16 cellular contexts compared by ENCODE assay signal in the genomic region with DNA sequence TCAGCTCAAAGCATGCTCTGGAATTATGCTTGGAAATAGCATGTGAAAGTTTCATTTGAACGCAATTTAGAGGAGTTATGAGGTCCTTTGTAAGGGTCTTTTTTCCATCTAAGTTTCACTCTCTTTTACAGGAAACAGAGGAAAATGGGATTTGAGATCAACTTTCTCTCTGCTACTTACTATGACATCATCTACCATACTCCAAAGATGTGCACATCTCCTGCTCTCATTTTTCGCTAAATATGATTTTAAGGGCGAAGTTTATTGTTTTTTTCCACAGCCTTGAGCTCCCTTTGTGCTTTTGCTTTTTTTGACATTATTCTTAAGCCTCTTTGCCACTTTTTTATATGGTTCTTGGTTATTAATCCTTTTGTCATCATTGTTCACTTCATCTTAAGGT.
A peak's percentile ranks its signal among the peaks of the same experiment; 100 is the strongest.
DNase-seq lines count a peak whose midpoint lies in the region; ATAC-seq and TF ChIP-seq lines count a peak whose summit lies in the region.
"Had no signal": no experiment of that assay in that cellular context is flagged by ENCODE, and none has a peak within 500 bp of the region (broad histone marks: within the 10 kb centered on the region; RNA-seq: fewer than 3 reads in every experiment).

No MANE protein-coding gene starts in this region.

- H2AFZ ChIP-seq in SK-N-SH (ENCODE audit: low read depth) = 0 out of 2 replicates have a peak overlapping the region, but pooled peaks have one; percentile 12
- H2AFZ ChIP-seq in PC-3 (ENCODE audit: low read length) = 0 out of 2 replicates have a peak overlapping the region, but pooled peaks have one; percentile 22
- H2AFZ ChIP-seq in neuron (ENCODE audit: low read depth, low read length) = peak overlapping the region; percentile 51

- BruUV-seq in PC-3 (replicated peaks; lab: Mats Ljungman, UMichigan) (no TSS peak), MCF 10A (replicated peaks; lab: Mats Ljungman, UMichigan) (no TSS peak)

- H3K27me3 ChIP-seq in SK-N-SH (ENCODE audit: insufficient read depth) (no peaks in the 10 kb centered on the region), PC-3 (ENCODE audit: low read length) (peaks cover 15% of the 10 kb centered on the region), neuron (ENCODE audit: insufficient read depth, low read length) (no peaks in the 10 kb centered on the region), colonic mucosa (no peaks in the 10 kb centered on the region)
- H3K27me3 ChIP-seq: BLaER1 had no signal

- H3K9me3 Mint-ChIP-seq in MCF 10A (ENCODE audit: unreplicated experiment) = no peaks in the 10 kb centered on the region

- H3K9me3 ChIP-seq in SK-N-SH (no peaks in the 10 kb centered on the region), PC-3 (ENCODE audit: low read length) (no peaks in the 10 kb centered on the region), neuron (ENCODE audit: low read length) (no peaks in the 10 kb centered on the region), colonic mucosa (no peaks in the 10 kb centered on the region)
- H3K9me3 ChIP-seq: BLaER1, Caco-2, HAP-1 had no signal

- H3K4me3 ChIP-seq in SK-N-SH (ENCODE audit: low read depth in 2 of 2, low read length in 1 of 2) = no peak overlapping the region
- H3K4me3 ChIP-seq in PC-3 (ENCODE audit: low read length) = no peak overlapping the region
- H3K4me3 ChIP-seq in neuron (ENCODE audit: low read length) = no peak overlapping the region
- no peak overlapping the region for H3K4me3 ChIP-seq in colonic mucosa
- H3K4me3 ChIP-seq: BLaER1, HAP-1 had no signal

- no peak for ATAC-seq in SK-N-SH treated with all-trans-retinoic acid at 6 μM for 48 hours
- ATAC-seq in PC-3 = no peak

- intact Hi-C loops in PC-3 (cut with micrococcal nuclease) = no loop called here
- intact Hi-C loops in MCF 10A (cut with micrococcal nuclease) = no loop called here
- intact Hi-C loops in colonic mucosa (cut with DNase I) = no loop called here

- H3K9ac ChIP-seq in SK-N-SH (no peak overlapping the region), PC-3 (ENCODE audit: low read length) (no peak overlapping the region), colonic mucosa (ENCODE audit: low read depth in 2 of 2, low read length in 2 of 2) (no peak overlapping the region)
- H3K9ac ChIP-seq: BLaER1 had no signal

- no peak overlapping the region for H3K4me3 Mint-ChIP-seq in MCF 10A (ENCODE audit: unreplicated experiment)
- H3K4me3 Mint-ChIP-seq: CD8-positive, alpha-beta memory T cell had no signal

- H3K9me2 ChIP-seq in SK-N-SH (no peaks in the 10 kb centered on the region), PC-3 (replicated peaks; ENCODE audit: low read length) (no peaks in the 10 kb centered on the region)

- H3K27ac ChIP-seq in SK-N-SH (ENCODE audit: low read depth in 2 of 2, low read length in 1 of 2) = no peak overlapping the region
- H3K27ac ChIP-seq in PC-3 (ENCODE audit: low read length) = no peak overlapping the region
- no peak overlapping the region for H3K27ac ChIP-seq in colonic mucosa
- H3K27ac ChIP-seq: 22Rv1, BLaER1 had no signal

- H3K4me1 ChIP-seq in SK-N-SH (ENCODE audit: control insufficient read depth in 1 of 2, insufficient read depth in 2 of 2, low read depth in 1 of 2, low read length in 1 of 2) = no peaks in the 10 kb centered on the region
- no peaks in the 10 kb centered on the region for H3K4me1 ChIP-seq in PC-3 (ENCODE audit: insufficient read depth, low read length)
- no peaks in the 10 kb centered on the region for H3K4me1 ChIP-seq in neuron (ENCODE audit: insufficient read depth, low read length)
- H3K4me1 ChIP-seq in colonic mucosa = no peaks in the 10 kb centered on the region
- H3K4me1 ChIP-seq: BLaER1, Caco-2, HAP-1 had no signal

- no peaks in the 10 kb centered on the region for H3K27me3 Mint-ChIP-seq in MCF 10A (ENCODE audit: insufficient read depth, unreplicated experiment)

- H3K4me2 ChIP-seq in SK-N-SH (no peak overlapping the region), PC-3 (ENCODE audit: low read length) (no peak overlapping the region)
- H3K4me2 ChIP-seq: BLaER1 had no signal

- H3K4me1 Mint-ChIP-seq in MCF 10A (ENCODE audit: insufficient read depth, unreplicated experiment) = peaks cover 7% of the 10 kb centered on the region

- POLR2A ChIA-PET in SK-N-SH (lab: Yijun Ruan, JAX) = no interaction called here
- POLR2A ChIA-PET in PC-3 (lab: Charles Lee; ENCODE audit: unreplicated experiment) = no interaction called here
- POLR2A ChIA-PET in HEK293T (lab: Yijun Ruan, JAX) = no interaction called here
- POLR2A ChIA-PET in MCF 10A (lab: Yijun Ruan, JAX) = no interaction called here

- TF ChIP-seq CTCF in SK-N-SH (IDR thresholded peaks at IDR 0.05) (no peak), PC-3 (conservative IDR thresholded peaks at IDR 0.05; ENCODE audit: low read depth, low read length) (no peak), MCF 10A (IDR thresholded peaks at IDR 0.05; ENCODE audit: unreplicated experiment) (no peak), colonic mucosa (IDR thresholded peaks at IDR 0.05) (no peak)

- no peak for TF ChIP-seq RAD21 in SK-N-SH (IDR thresholded peaks at IDR 0.05; ENCODE audit: low read length)

- WGBS in SK-N-SH (ENCODE audit: low lambda C conversion rate) = 5% methylated on average over 3 of the region's 3 CpGs

- H3K36me3 ChIP-seq in SK-N-SH (replicated peaks in 1 of 2; ENCODE audit: control insufficient read depth in 1 of 2, insufficient read depth in 2 of 2, low read length in 1 of 2) (no peaks in the 10 kb centered on the region), PC-3 (ENCODE audit: low read depth, low read length) (no peaks in the 10 kb centered on the region), neuron (ENCODE audit: insufficient read depth, low read length) (no peaks in the 10 kb centered on the region), colonic mucosa (no peaks in the 10 kb centered on the region)
- H3K36me3 ChIP-seq: BLaER1, HAP-1 had no signal

- H4K20me1 ChIP-seq in SK-N-SH (ENCODE audit: insufficient read depth) = no peaks in the 10 kb centered on the region
- H4K20me1 ChIP-seq in PC-3 (ENCODE audit: low read length) = no peaks in the 10 kb centered on the region
- H4K20me1 ChIP-seq: BLaER1 had no signal

- CTCF ChIA-PET in SK-N-SH (lab: Yijun Ruan, JAX) = interaction anchor here (1.1 to 3.2 kb wide), 6 partner anchors 12 to 1045 kb away, joined by 3 to 9 read pairs (median 6); no protein-coding TSS in a partner anchor
- CTCF ChIA-PET in PC-3 (lab: Charles Lee) = interaction anchor here (0.9 kb wide), 1 partner anchor 604 kb away, joined by 3 read pairs; no protein-coding TSS in a partner anchor
- CTCF ChIA-PET in HEK293T (lab: Yijun Ruan, JAX) = no interaction called here
- CTCF ChIA-PET in MCF 10A (lab: Yijun Ruan, JAX) = interaction anchor here (0.6 to 9.3 kb wide), 11 partner anchors 10 to 1155 kb away, joined by 3 to 172 read pairs (median 3); no protein-coding TSS in a partner anchor

- no peak overlapping the region for H3K27ac Mint-ChIP-seq in MCF 10A (ENCODE audit: low read depth, unreplicated experiment)

- H3K36me3 Mint-ChIP-seq in MCF 10A (ENCODE audit: insufficient read depth, unreplicated experiment) = no peaks in the 10 kb centered on the region
- H3K36me3 Mint-ChIP-seq: CD8-positive, alpha-beta memory T cell had no signal

- no peak for TF ChIP-seq EP300 in SK-N-SH (IDR thresholded peaks at IDR 0.05; ENCODE audit: borderline replicate concordance in 1 of 2, low read depth in 1 of 2, low read length in 1 of 2)

- no peaks in the 10 kb centered on the region for H3K79me2 ChIP-seq in SK-N-SH (ENCODE audit: insufficient read depth)
- no peaks in the 10 kb centered on the region for H3K79me2 ChIP-seq in PC-3 (ENCODE audit: low read length)

- H3F3A ChIP-seq in SK-N-SH (replicated peaks; ENCODE audit: insufficient read depth) = no peaks in the 10 kb centered on the region
- H3F3A ChIP-seq in PC-3 (ENCODE audit: low read length, unreplicated experiment) = no peaks in the 10 kb centered on the region

- DNase-seq in SK-N-SH (no peak), PC-3 (no peak), HEK293T (ENCODE audit: extremely low spot score) (no peak), MCF 10A (ENCODE audit: unreplicated experiment) (no peak), colonic mucosa (no peak)
- DNase-seq: AML-193; Caco-2; CD8-positive, alpha-beta memory T cell; GF-D8; IMR-90; KG1 had no signal

TF ChIP-seq in SK-N-SH, 30 proteins besides CTCF, POLR2A, EP300 and RAD21:
- no peak for TF ChIP-seq RCOR1 (IDR thresholded peaks at IDR 0.05; ENCODE audit: low read length)
- TF ChIP-seq RXRA (IDR thresholded peaks at IDR 0.05; ENCODE audit: borderline replicate concordance, low read depth) = no peak
- no peak for TF ChIP-seq YY1 (IDR thresholded peaks at IDR 0.05; ENCODE audit: low read depth)

TF ChIP-seq in SK-N-SH treated with all-trans-retinoic acid at 6 μM for 48 hours, 23 proteins besides CTCF, POLR2A, EP300 and RAD21:
- no peak for TF ChIP-seq ZFP30 (CRISPR knock-in tag; IDR thresholded peaks at IDR 0.05)
- no peak for TF ChIP-seq GLIS3 (CRISPR knock-in tag; IDR thresholded peaks at IDR 0.05)

TF ChIP-seq in HEK293T, 16 proteins besides CTCF, POLR2A, EP300 and RAD21:
- TF ChIP-seq FOXK2 (IDR thresholded peaks at IDR 0.05) (no peak), FOXA1 (IDR thresholded peaks at IDR 0.05) (no peak), NFRKB (IDR thresholded peaks at IDR 0.05) (no peak), BHLHE40 (IDR thresholded peaks at IDR 0.05; ENCODE audit: borderline replicate concordance) (no peak), ZNF384 (IDR thresholded peaks at IDR 0.05) (no peak), FOXM1 (IDR thresholded peaks at IDR 0.05; ENCODE audit: borderline replicate concordance) (no peak), L3MBTL2 (conservative IDR thresholded peaks at IDR 0.05) (no peak)
- TF ChIP-seq, protein P1, sequence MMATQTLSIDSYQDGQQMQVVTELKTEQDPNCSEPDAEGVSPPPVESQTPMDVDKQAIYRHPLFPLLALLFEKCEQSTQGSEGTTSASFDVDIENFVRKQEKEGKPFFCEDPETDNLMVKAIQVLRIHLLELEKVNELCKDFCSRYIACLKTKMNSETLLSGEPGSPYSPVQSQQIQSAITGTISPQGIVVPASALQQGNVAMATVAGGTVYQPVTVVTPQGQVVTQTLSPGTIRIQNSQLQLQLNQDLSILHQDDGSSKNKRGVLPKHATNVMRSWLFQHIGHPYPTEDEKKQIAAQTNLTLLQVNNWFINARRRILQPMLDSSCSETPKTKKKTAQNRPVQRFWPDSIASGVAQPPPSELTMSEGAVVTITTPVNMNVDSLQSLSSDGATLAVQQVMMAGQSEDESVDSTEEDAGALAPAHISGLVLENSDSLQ (IDR thresholded peaks at IDR 0.05) = no peak
